Comparison of ENCODE assay signal across 8 cellular contexts in genomic region chr9:78821126-78821822, GRCh38.
A peak's percentile ranks its signal among the peaks of the same experiment; 100 is the strongest.
DNase-seq lines count a peak whose midpoint lies in the region; ATAC-seq and TF ChIP-seq lines count a peak whose summit lies in the region.

No MANE protein-coding gene starts in this region.

- H3K4me3 ChIP-seq in NT2/D1 (ENCODE audit: insufficient read length, low read depth) (no peak overlapping the region), colonic mucosa (peak overlapping the region; percentile 5)

- TF ChIP-seq CTCF in colonic mucosa (IDR thresholded peaks at IDR 0.05) = peak; percentile 63

- DNase-seq in ELF-1 (ENCODE audit: low read depth, low spot score) (peak; percentile 12), NT2/D1 (ENCODE audit: low read depth, low spot score) (peak; percentile 13), colonic mucosa (no peak), myocyte (ENCODE audit: low read depth) (peak; percentile 69), ureter (ENCODE audit: low spot score) (no peak), DMS153 (lab: John Stamatoyannopoulos, UW) (no peak)

- no peaks in the 10 kb centered on the region for H3K36me3 ChIP-seq in NT2/D1 (ENCODE audit: insufficient read depth, insufficient read length, low read length)
- no peaks in the 10 kb centered on the region for H3K36me3 ChIP-seq in colonic mucosa

- H3K9ac ChIP-seq in NT2/D1 (ENCODE audit: insufficient read length, low read depth) (no peak overlapping the region), colonic mucosa (ENCODE audit: low read depth in 2 of 2, low read length in 2 of 2) (no peak overlapping the region)

- no peak overlapping the region for H3K27ac ChIP-seq in colonic mucosa

- H3K27me3 ChIP-seq in NT2/D1 (ENCODE audit: insufficient read depth, insufficient read length) = no peaks in the 10 kb centered on the region
- H3K27me3 ChIP-seq in colonic mucosa = no peaks in the 10 kb centered on the region

- H3K9me3 ChIP-seq in NT2/D1 (ENCODE audit: insufficient read depth, low read length) = no peaks in the 10 kb centered on the region
- no peaks in the 10 kb centered on the region for H3K9me3 ChIP-seq in colonic mucosa

- H3K4me1 ChIP-seq in NT2/D1 (ENCODE audit: insufficient read depth, insufficient read length) (no peaks in the 10 kb centered on the region), colonic mucosa (no peaks in the 10 kb centered on the region)

- intact Hi-C loops in colonic mucosa (cut with DNase I) = no loop called here

- ATAC-seq in GM19397 (IDR thresholded peaks at IDR 0.05; ENCODE audit: unreplicated experiment) (peak; percentile 81), HG03521 (IDR thresholded peaks at IDR 0.05; ENCODE audit: unreplicated experiment) (peak; percentile 69)

Comparison
In these comparisons a context has a peak if more than half of its experiments do, and no peak if none do; other contexts are left out.
1. DNase-seq: peak in ELF-1 (single experiment), NT2/D1 (single experiment) and myocyte (single experiment); none in colonic mucosa (single experiment), ureter (single experiment) and DMS153 (single experiment).